19 cellular contexts compared by ENCODE assay signal in genomic region chr1:226762988-226763740, GRCh38. TPM values are rescaled to one million over a fixed set of nuclear protein-coding genes. Genes with fewer than 3 reads are reported as not detected.
A peak's percentile ranks its signal among the peaks of the same experiment; 100 is the strongest.
DNase-seq lines count a peak whose midpoint lies in the region; FAIRE-seq and TF ChIP-seq lines count a peak whose summit lies in the region.
"Had no signal": no experiment of that assay in that cellular context is flagged by ENCODE, and none has a peak within 500 bp of the region (broad histone marks: within the 10 kb centered on the region; RNA-seq: fewer than 3 reads in every experiment).

No MANE protein-coding gene starts in this region.

- H3K27me3 ChIP-seq in bronchial epithelial cell (ENCODE audit: control insufficient read depth, insufficient read depth, low read length): no peaks in the 10 kb centered on the region
- no peaks in the 10 kb centered on the region for H3K27me3 ChIP-seq in trophoblast cell (ENCODE audit: insufficient read depth, low read length)
- H3K27me3 ChIP-seq: esophagus muscularis mucosa had no signal

- peaks cover 3% of the 10 kb centered on the region for H3K79me1 ChIP-seq in trophoblast cell (ENCODE audit: low read length)

- DNase-seq in activated CD4-positive, alpha-beta T cell treated with anti-CD3 and anti-CD28 coated beads, Interleukin-2, amount 10 ng/mL, durations not matched to agents 24 days and 14 days: no peak
- no peak for DNase-seq in activated CD4-positive, alpha-beta T cell treated with anti-CD3 and anti-CD28 coated beads, Interleukin-2, amount 10 ng/mL, durations not matched to agents 7 days and 5 days
- DNase-seq in NCI-H69 (lab: John Stamatoyannopoulos, UW): peak; percentile 48
- peak; percentile 60 for DNase-seq in bronchial epithelial cell (ENCODE audit: low read depth)
- peak; percentile 17 to 43 for DNase-seq in trophoblast cell
- no peak for DNase-seq in NCI-H526 (lab: John Stamatoyannopoulos, UW)
- DNase-seq in stimulated activated CD4-positive, alpha-beta T cell treated with anti-CD3 and anti-CD28 coated beads, Interleukin-15, amount 100 ng/mL, for 24 hours: no peak
- DNase-seq in mesenteric fat pad (ENCODE audit: low spot score): no peak
- DNase-seq: C1 segment of cervical spinal cord, caudate nucleus, dorsolateral prefrontal cortex, left cardiac atrium, MV-4-11, NCI-H510A, nephron progenitor cell had no signal

- peaks cover 7 to 17% of the 10 kb centered on the region in 2 experiments for H3K4me1 ChIP-seq in trophoblast cell (ENCODE audit: control insufficient read depth in 1 of 2, insufficient read depth in 2 of 2, low read length in 2 of 2)
- H3K4me1 ChIP-seq: esophagus muscularis mucosa, prostate gland had no signal

- no peak overlapping the region for H2AK5ac ChIP-seq in trophoblast cell (ENCODE audit: low read length)

- no peak overlapping the region for H4K8ac ChIP-seq in trophoblast cell (ENCODE audit: low read depth, low read length)

- no peak overlapping the region for H3K9ac ChIP-seq in trophoblast cell (ENCODE audit: low read length)

- peak overlapping the region; percentile 64 for H4K91ac ChIP-seq in trophoblast cell (ENCODE audit: low read depth, low read length)

- WGBS in trophoblast cell (ENCODE audit: extremely low coverage, insufficient coverage, insufficient read length): no CpG with 5 or more reads among the region's 6 CpGs

- no peak for FAIRE-seq in bronchial epithelial cell (lab: Jason Lieb, UNC)
- FAIRE-seq: G401.6, urothelium cell line had no signal

- H3K4me3 Mint-ChIP-seq in activated CD4-positive, alpha-beta T cell treated with anti-CD3 and anti-CD28 coated beads, Interleukin-2, amount 10 ng/mL, durations not matched to agents 24 days and 14 days: no peak overlapping the region
- H3K4me3 Mint-ChIP-seq in activated CD4-positive, alpha-beta T cell treated with anti-CD3 and anti-CD28 coated beads, Interleukin-2, amount 10 ng/mL, durations not matched to agents 7 days and 5 days: no peak overlapping the region
- H3K4me3 Mint-ChIP-seq: nephron progenitor cell had no signal

- H3K36me3 ChIP-seq in bronchial epithelial cell (ENCODE audit: control insufficient read depth, insufficient read depth, low read length) (no peaks in the 10 kb centered on the region), trophoblast cell (ENCODE audit: control insufficient read depth in 1 of 2, insufficient read depth in 2 of 2, low read length in 2 of 2) (no peaks in the 10 kb centered on the region)
- H3K36me3 ChIP-seq: esophagus muscularis mucosa, prostate gland had no signal

- H3K4me3 ChIP-seq in bronchial epithelial cell (ENCODE audit: low read depth, low read length) (no peak overlapping the region), trophoblast cell (ENCODE audit: low read depth, low read length) (no peak overlapping the region)
- H3K4me3 ChIP-seq: dorsolateral prefrontal cortex, esophagus muscularis mucosa, prostate gland had no signal

- H3K18ac ChIP-seq in trophoblast cell (ENCODE audit: low read length): peak overlapping the region; percentile 8

- H3K79me2 ChIP-seq in trophoblast cell (ENCODE audit: control insufficient read depth, insufficient read depth, low read length, poor library complexity): no peaks in the 10 kb centered on the region

- H3K23ac ChIP-seq in trophoblast cell (ENCODE audit: low read length): no peak overlapping the region

- peaks cover 13% of the 10 kb centered on the region for H3K27me3 Mint-ChIP-seq in activated CD4-positive, alpha-beta T cell treated with anti-CD3 and anti-CD28 coated beads, Interleukin-2, amount 10 ng/mL, durations not matched to agents 24 days and 14 days
- H3K27me3 Mint-ChIP-seq in activated CD4-positive, alpha-beta T cell treated with anti-CD3 and anti-CD28 coated beads, Interleukin-2, amount 10 ng/mL, durations not matched to agents 7 days and 5 days: peaks cover 3% of the 10 kb centered on the region

- H3K14ac ChIP-seq in trophoblast cell (ENCODE audit: low read length): no peak overlapping the region

- no peak overlapping the region for H4K12ac ChIP-seq in trophoblast cell (ENCODE audit: low read depth, low read length)

- H2BK120ac ChIP-seq in trophoblast cell (ENCODE audit: insufficient read depth, low read length, poor library complexity): peak overlapping the region; percentile 70

- H2AFZ ChIP-seq in trophoblast cell (ENCODE audit: insufficient read depth, low read length, poor library complexity): no peak overlapping the region

- no peaks in the 10 kb centered on the region for H3K9me3 ChIP-seq in trophoblast cell (ENCODE audit: insufficient read depth, low read depth, low read length)
- H3K9me3 ChIP-seq: esophagus muscularis mucosa, prostate gland had no signal

- CTCF ChIA-PET in activated CD4-positive, alpha-beta T cell treated with anti-CD3 and anti-CD28 coated beads, Interleukin-2, amount 10 ng/mL, durations not matched to agents 7 days and 5 days (lab: Charles Lee): interaction anchor here (0.6 to 1.9 kb wide), 3 partner anchors 16 to 65 kb away, joined by 3 to 5 read pairs (median 3); no protein-coding TSS in a partner anchor

- POLR2A ChIA-PET in activated CD4-positive, alpha-beta T cell treated with anti-CD3 and anti-CD28 coated beads, Interleukin-2, amount 10 ng/mL, durations not matched to agents 7 days and 5 days (lab: Charles Lee): no interaction called here

- H2BK5ac ChIP-seq in trophoblast cell (ENCODE audit: low read depth, low read length, poor library complexity): no peak overlapping the region

- no peak for TF ChIP-seq CTCF in bronchial epithelial cell (IDR thresholded peaks at IDR 0.05; ENCODE audit: insufficient read depth, low read length, severe bottlenecking)

- H3K9me3 Mint-ChIP-seq in activated CD4-positive, alpha-beta T cell treated with anti-CD3 and anti-CD28 coated beads, Interleukin-2, amount 10 ng/mL, durations not matched to agents 24 days and 14 days: no peaks in the 10 kb centered on the region
- peaks cover 6% of the 10 kb centered on the region for H3K9me3 Mint-ChIP-seq in activated CD4-positive, alpha-beta T cell treated with anti-CD3 and anti-CD28 coated beads, Interleukin-2, amount 10 ng/mL, durations not matched to agents 7 days and 5 days
- H3K9me3 Mint-ChIP-seq: nephron progenitor cell had no signal

- H3K4me1 Mint-ChIP-seq in activated CD4-positive, alpha-beta T cell treated with anti-CD3 and anti-CD28 coated beads, Interleukin-2, amount 10 ng/mL, durations not matched to agents 24 days and 14 days: peaks cover 19% of the 10 kb centered on the region
- peaks cover 24% of the 10 kb centered on the region for H3K4me1 Mint-ChIP-seq in activated CD4-positive, alpha-beta T cell treated with anti-CD3 and anti-CD28 coated beads, Interleukin-2, amount 10 ng/mL, durations not matched to agents 7 days and 5 days

- no peaks in the 10 kb centered on the region for H3K36me3 Mint-ChIP-seq in activated CD4-positive, alpha-beta T cell treated with anti-CD3 and anti-CD28 coated beads, Interleukin-2, amount 10 ng/mL, durations not matched to agents 24 days and 14 days (ENCODE audit: low read depth)
- no peaks in the 10 kb centered on the region for H3K36me3 Mint-ChIP-seq in activated CD4-positive, alpha-beta T cell treated with anti-CD3 and anti-CD28 coated beads, Interleukin-2, amount 10 ng/mL, durations not matched to agents 7 days and 5 days (ENCODE audit: low read depth)

- H3K27ac Mint-ChIP-seq in activated CD4-positive, alpha-beta T cell treated with anti-CD3 and anti-CD28 coated beads, Interleukin-2, amount 10 ng/mL, durations not matched to agents 24 days and 14 days: peak overlapping the region; percentile 12
- no peak overlapping the region for H3K27ac Mint-ChIP-seq in activated CD4-positive, alpha-beta T cell treated with anti-CD3 and anti-CD28 coated beads, Interleukin-2, amount 10 ng/mL, durations not matched to agents 7 days and 5 days
- H3K27ac Mint-ChIP-seq: nephron progenitor cell had no signal

- intact Hi-C loops in activated CD4-positive, alpha-beta T cell treated with anti-CD3 and anti-CD28 coated beads, Interleukin-2, amount 10 ng/mL, durations not matched to agents 24 days and 14 days (cut with micrococcal nuclease): loop anchor here (5.0 kb wide), 1 partner anchor 34 kb away; no protein-coding TSS in a partner anchor

- H3K4ac ChIP-seq in trophoblast cell (ENCODE audit: low read depth, low read length): no peak overlapping the region

- peak overlapping the region; percentile 61 for H3K27ac ChIP-seq in trophoblast cell (ENCODE audit: low read depth, low read length)
- H3K27ac ChIP-seq: dorsolateral prefrontal cortex, esophagus muscularis mucosa, prostate gland had no signal

- no peak overlapping the region for H3K4me2 ChIP-seq in trophoblast cell (ENCODE audit: low read length)

- peak overlapping the region; percentile 63 for H2BK12ac ChIP-seq in trophoblast cell (ENCODE audit: low read length)

RNA-seq across cellular contexts. Expression of gene ITPKB, which starts 24.1 kb away (rescaled TPM):
- total RNA-seq in activated CD4-positive, alpha-beta T cell treated with anti-CD3 and anti-CD28 coated beads, Interleukin-2, amount 10 ng/mL, durations not matched to agents 24 days and 14 days: 29.3 and 31.2 TPM in 2 replicates
- 10 to 100 TPM; 61.1 to 64.0 TPM for total RNA-seq in activated CD4-positive, alpha-beta T cell treated with anti-CD3 and anti-CD28 coated beads, Interleukin-2, amount 10 ng/mL, durations not matched to agents 7 days and 5 days
- total RNA-seq in bronchial epithelial cell (1.3 and 1.9 TPM in 2 replicates), mesenteric fat pad (34.9 TPM)
- 5.0 and 5.7 TPM in 2 replicates for polyA plus RNA-seq in trophoblast cell (2013)

Comparison
In these comparisons a context has a peak if more than half of its experiments do, and no peak if none do; other contexts are left out.
1. DNase-seq: peak in NCI-H69 (single experiment), bronchial epithelial cell (single experiment) and trophoblast cell (2 of 2); none in activated CD4-positive, alpha-beta T cell treated with anti-CD3 and anti-CD28 coated beads, Interleukin-2, amount 10 ng/mL, durations not matched to agents 24 days and 14 days (single experiment), activated CD4-positive, alpha-beta T cell treated with anti-CD3 and anti-CD28 coated beads, Interleukin-2, amount 10 ng/mL, durations not matched to agents 7 days and 5 days (single experiment), NCI-H526 (0 of 2), stimulated activated CD4-positive, alpha-beta T cell treated with anti-CD3 and anti-CD28 coated beads, Interleukin-15, amount 100 ng/mL, for 24 hours (single experiment) and mesenteric fat pad (single experiment).
2. RNA of gene ITPKB, which starts 24.1 kb away (total RNA-seq): 61.1 to 64.0 TPM in activated CD4-positive, alpha-beta T cell treated with anti-CD3 and anti-CD28 coated beads, Interleukin-2, amount 10 ng/mL, durations not matched to agents 7 days and 5 days, 34.9 TPM in mesenteric fat pad (single experiment) and 29.3 to 31.2 TPM in activated CD4-positive, alpha-beta T cell treated with anti-CD3 and anti-CD28 coated beads, Interleukin-2, amount 10 ng/mL, durations not matched to agents 24 days and 14 days; 1.3 to 1.9 TPM in bronchial epithelial cell; every median in the first group is over 10 times any median in the second.